ENCODE assay signal across 8 cellular contexts in genomic region chr16:59368586-59368985, GRCh38.
"Had no signal": no experiment of that assay in that cellular context is flagged by ENCODE, and none has a peak within 500 bp of the region (broad histone marks: within the 10 kb centered on the region; RNA-seq: fewer than 3 reads in every experiment).

No MANE protein-coding gene starts in this region.

- H3K4me3 ChIP-seq: GM23338 had no signal

- H2AFZ ChIP-seq: GM23338 had no signal

- ATAC-seq: GM23338 had no signal

- FAIRE-seq: H1, H54, HTR-8/SVneo had no signal

- DNase-seq: H9, HCEC 1CT, IMR-90, KBM-7 had no signal
